In genomic region chr16:55126456-55126855, GRCh38 we compare ENCODE assay signal across 20 cellular contexts.
DNase-seq lines count a peak whose midpoint lies in the region; ATAC-seq and TF ChIP-seq lines count a peak whose summit lies in the region.
"Had no signal": no experiment of that assay in that cellular context is flagged by ENCODE, and none has a peak within 500 bp of the region (broad histone marks: within the 10 kb centered on the region; RNA-seq: fewer than 3 reads in every experiment).

No MANE protein-coding gene starts in this region.

- WGBS in heart left ventricle, 4 donors: 72 to 77% (median 75%) methylated on average over 8 of the region's 8 CpGs

- intact Hi-C loops in activated B cell treated with CpG ODN at 0.5 μM for 24 hours (cut with micrococcal nuclease): no loop called here
- intact Hi-C loops in heart left ventricle (cut with DNase I): loop anchor here in 2 of 10 donors (5.0 to 10.0 kb wide), 2 partner anchors 188 to 236 kb away; no protein-coding TSS in a partner anchor

- DNase-seq in Ammon's horn (ENCODE audit: low spot score): peak; percentile 8
- peak; percentile 3 for DNase-seq in DMS79 treated with DMSO at 0.1 percent for 48 hours (lab: John Stamatoyannopoulos, UW)
- no peak for DNase-seq in activated B cell treated with CpG ODN at 0.5 μM for 24 hours
- DNase-seq in nephron progenitor cell: peak; percentile 18
- DNase-seq in GM13976 (ENCODE audit: low spot score): no peak
- DNase-seq in heart left ventricle: no peak
- no peak for DNase-seq in D341Med (ENCODE audit: low spot score)
- no peak for DNase-seq in DMS 273 (lab: John Stamatoyannopoulos, UW; ENCODE audit: unreplicated experiment)
- DNase-seq: 8988T, EL, GF-D8, GM23248, HCEC 1CT, NCI-H1105, NCI-H2029 treated with DMSO at 0.1 percent for 48 hours, NCI-H524 treated with DMSO at 0.1 percent for 48 hours, NCI-H82, Peyer's patch had no signal

- H3K36me3 ChIP-seq in heart left ventricle: no peaks in the 10 kb centered on the region
- H3K36me3 ChIP-seq: Peyer's patch had no signal

- no peaks in the 10 kb centered on the region for H3K36me3 Mint-ChIP-seq in activated B cell treated with CpG ODN at 0.5 μM for 24 hours (ENCODE audit: low read depth)
- no peaks in the 10 kb centered on the region for H3K36me3 Mint-ChIP-seq in nephron progenitor cell (ENCODE audit: low read depth)

- H3K9me3 Mint-ChIP-seq in activated B cell treated with CpG ODN at 0.5 μM for 24 hours (no peaks in the 10 kb centered on the region), nephron progenitor cell (peaks cover 6% of the 10 kb centered on the region)

- peak; percentile 47 for ATAC-seq in activated B cell treated with CpG ODN at 0.5 μM for 24 hours (ENCODE audit: low read depth)
- no peak for ATAC-seq in heart left ventricle
- ATAC-seq: K562, Right ventricle myocardium inferior had no signal

- peaks cover 0 to 4% (median 0%) of the 10 kb centered on the region in 9 donors for H3K27me3 ChIP-seq in heart left ventricle
- H3K27me3 ChIP-seq: Peyer's patch had no signal

- H3K4me1 Mint-ChIP-seq in activated B cell treated with CpG ODN at 0.5 μM for 24 hours: peaks cover 12% of the 10 kb centered on the region
- H3K4me1 Mint-ChIP-seq in nephron progenitor cell: peaks cover 24% of the 10 kb centered on the region

- peaks cover 0 to 13% (median 2%) of the 10 kb centered on the region in 12 donors for H3K9me3 ChIP-seq in heart left ventricle
- H3K9me3 ChIP-seq: Peyer's patch had no signal

- TF ChIP-seq POLR2A in heart left ventricle (IDR thresholded peaks at IDR 0.05): no peak

- H3K27me3 Mint-ChIP-seq in activated B cell treated with CpG ODN at 0.5 μM for 24 hours (no peaks in the 10 kb centered on the region), nephron progenitor cell (ENCODE audit: low read depth, poor library complexity) (peaks cover 46% of the 10 kb centered on the region)

- in situ Hi-C loops in GM13976 (cut with MboI; ENCODE audit: low sequenced_read_pairs, unreplicated experiment): no loop called here

- CTCF ChIA-PET in activated B cell treated with CpG ODN at 0.5 μM for 24 hours (lab: Charles Lee): no interaction called here

- H3K4me3 ChIP-seq in heart left ventricle: no peak overlapping the region
- H3K4me3 ChIP-seq: GM23248, K562, Peyer's patch had no signal

- no peak overlapping the region for H3K4me3 Mint-ChIP-seq in activated B cell treated with CpG ODN at 0.5 μM for 24 hours
- H3K4me3 Mint-ChIP-seq in nephron progenitor cell: no peak overlapping the region

- POLR2A ChIA-PET in activated B cell treated with CpG ODN at 0.5 μM for 24 hours (lab: Charles Lee): no interaction called here

- H3K27ac Mint-ChIP-seq in activated B cell treated with CpG ODN at 0.5 μM for 24 hours (no peak overlapping the region), nephron progenitor cell (peak overlapping the region; percentile 37)

- no peak overlapping the region for H3K27ac ChIP-seq in heart left ventricle
- H3K27ac ChIP-seq: GM23248, Peyer's patch had no signal

- TF ChIP-seq CTCF in activated B cell treated with CpG ODN at 0.5 μM for 24 hours (IDR thresholded peaks at IDR 0.05): no peak
- TF ChIP-seq CTCF in nephron progenitor cell (IDR thresholded peaks at IDR 0.05): no peak
- no peak for TF ChIP-seq CTCF in GM13976 (IDR thresholded peaks at IDR 0.05; ENCODE audit: borderline replicate concordance, control extremely low read depth, extremely low read depth, insufficient read depth, missing control alignments)
- TF ChIP-seq CTCF in heart left ventricle (IDR thresholded peaks at IDR 0.05): no peak

- H3K4me1 ChIP-seq in heart left ventricle: no peaks in the 10 kb centered on the region
- H3K4me1 ChIP-seq: Peyer's patch had no signal

Comparison
In these comparisons a context has a peak if more than half of its experiments do, and no peak if none do; other contexts are left out.
1. DNase-seq: peak in Ammon's horn (single experiment), DMS79 treated with DMSO at 0.1 percent for 48 hours (single experiment) and nephron progenitor cell (single experiment); none in activated B cell treated with CpG ODN at 0.5 μM for 24 hours (single experiment), GM13976 (single experiment), heart left ventricle (0 of 5), D341Med (single experiment) and DMS 273 (single experiment).